15 cellular contexts compared by ENCODE assay signal in genomic region chr6:14932485-14933178, GRCh38.
DNase-seq lines count a peak whose midpoint lies in the region; ATAC-seq and TF ChIP-seq lines count a peak whose summit lies in the region.
"Had no signal": no experiment of that assay in that cellular context is flagged by ENCODE, and none has a peak within 500 bp of the region (broad histone marks: within the 10 kb centered on the region; RNA-seq: fewer than 3 reads in every experiment).

No MANE protein-coding gene starts in this region.

- H3K4ac ChIP-seq in neuronal stem cell (ENCODE audit: low read length), result no peak overlapping the region

- H3K4me1 ChIP-seq in GM23338 (ENCODE audit: insufficient read depth), result peaks cover 9% of the 10 kb centered on the region
- H3K4me1 ChIP-seq in neuronal stem cell (ENCODE audit: control insufficient read depth in 2 of 2, insufficient read depth in 1 of 2, low read depth in 1 of 2, low read length in 2 of 2), result peaks cover 10% of the 10 kb centered on the region in 2 donors
- H3K4me1 ChIP-seq: BLaER1 had no signal

- H3K27ac ChIP-seq in GM23338 (ENCODE audit: low read depth) (peak overlapping the region; percentile 64; the same call in 1 of the 2 replicates), cingulate gyrus (ENCODE audit: low read depth, low read length) (peak overlapping the region; percentile 70), neuronal stem cell (replicated peaks; ENCODE audit: low read length) (peak overlapping the region; percentile 50)
- H3K27ac ChIP-seq: BLaER1 had no signal

- H2BK120ac ChIP-seq in neuronal stem cell (ENCODE audit: low read depth, low read length), result no peak overlapping the region

- TF ChIP-seq POLR2A in NB4 (IDR thresholded peaks at IDR 0.05; ENCODE audit: extremely low read depth, insufficient read length), result no peak

- H3K27me3 ChIP-seq in GM23338 (ENCODE audit: insufficient read depth) (no peaks in the 10 kb centered on the region), neuronal stem cell (ENCODE audit: control insufficient read depth in 3 of 3, insufficient read depth in 3 of 3, low read depth in 1 of 3, low read length in 3 of 3) (no peaks in the 10 kb centered on the region)
- H3K27me3 ChIP-seq: BLaER1 had no signal

- H3K14ac ChIP-seq in neuronal stem cell (ENCODE audit: low read length), result peak overlapping the region; percentile 84

- H3K36me3 Mint-ChIP-seq in GM23338 (ENCODE audit: low read depth) (no peaks in the 10 kb centered on the region), HFFc6 (ENCODE audit: low read depth) (no peaks in the 10 kb centered on the region)
- H3K36me3 Mint-ChIP-seq: naive thymus-derived CD8-positive, alpha-beta T cell had no signal

- H3K79me1 ChIP-seq in neuronal stem cell (ENCODE audit: low read depth, low read length), result no peaks in the 10 kb centered on the region

- WGBS in neuronal stem cell (ENCODE audit: extremely low coverage in 2 of 2, insufficient read length in 2 of 2, insufficient replicate concordance in 1 of 2), 2 donors, result no CpG with 5 or more reads among the region's 7 CpGs

- no peak overlapping the region for H3K9ac ChIP-seq in neuronal stem cell (ENCODE audit: low read depth, low read length, poor library complexity)
- H3K9ac ChIP-seq: BLaER1 had no signal

- H3K27ac Mint-ChIP-seq in GM23338, result peak overlapping the region; percentile 54; the same call in 1 of the 2 replicates
- no peak overlapping the region for H3K27ac Mint-ChIP-seq in HFFc6
- H3K27ac Mint-ChIP-seq: activated T-helper 1 cell treated with anti-CD3 and anti-CD28 coated beads, Interleukin-12 subunit alpha, Interleukin-12 subunit beta, Interleukin-2, Interleukin-4 antibody, amounts not matched to agents 30 ng/mL and 10 ng/mL and 1 ng/mL, durations not matched to agents 14 hours and 24 hours and 36 hours had no signal

- H3K4me2 ChIP-seq in GM23338 (no peak overlapping the region), neuronal stem cell (ENCODE audit: insufficient read depth, low read length, poor library complexity, severe bottlenecking) (no peak overlapping the region)
- H3K4me2 ChIP-seq: BLaER1 had no signal

- H3K27me3 Mint-ChIP-seq in GM23338 (ENCODE audit: insufficient read depth, low read depth, poor library complexity), result peaks cover 4% of the 10 kb centered on the region
- peaks cover 3% of the 10 kb centered on the region; the same call in 1 of the 2 replicates for H3K27me3 Mint-ChIP-seq in HFFc6 (ENCODE audit: insufficient read depth)
- H3K27me3 Mint-ChIP-seq: naive thymus-derived CD8-positive, alpha-beta T cell had no signal

- TF ChIP-seq CTCF in GM23338 (conservative IDR thresholded peaks at IDR 0.05; ENCODE audit: low read depth in 2 of 2), result no peak
- TF ChIP-seq CTCF in NB4 (IDR thresholded peaks at IDR 0.05; ENCODE audit: low read depth, low read length), result no peak
- TF ChIP-seq CTCF in HFFc6 (IDR thresholded peaks at IDR 0.05), result no peak

- H3K79me2 ChIP-seq in GM23338 (replicated peaks; ENCODE audit: insufficient read depth), result no peaks in the 10 kb centered on the region

- H4K8ac ChIP-seq in neuronal stem cell (ENCODE audit: low read depth, low read length), result no peak overlapping the region

- H3K4me1 Mint-ChIP-seq in GM23338 (peaks cover 12% of the 10 kb centered on the region), HFFc6 (ENCODE audit: low read depth) (no peaks in the 10 kb centered on the region)
- H3K4me1 Mint-ChIP-seq: naive thymus-derived CD8-positive, alpha-beta T cell had no signal

- no peaks in the 10 kb centered on the region for H4K20me1 ChIP-seq in GM23338 (replicated peaks; ENCODE audit: insufficient read depth)
- H4K20me1 ChIP-seq: BLaER1 had no signal

- ATAC-seq in GM23338 (peak; percentile 86), GM21381 (IDR thresholded peaks at IDR 0.05; ENCODE audit: unreplicated experiment) (no peak)
- ATAC-seq: naive thymus-derived CD8-positive, alpha-beta T cell had no signal

- peak overlapping the region; percentile 31 for H2AK5ac ChIP-seq in neuronal stem cell (ENCODE audit: low read depth, low read length)

- H2BK12ac ChIP-seq in neuronal stem cell (ENCODE audit: low read length), result no peak overlapping the region

- no peak overlapping the region for H4K91ac ChIP-seq in neuronal stem cell (ENCODE audit: low read depth, low read length, poor library complexity)

- DNase-seq in GM23338 (ENCODE audit: low spot score) (no peak), NB4 (ENCODE audit: low read depth) (peak; percentile 63), neuronal stem cell (ENCODE audit: low spot score) (peak; percentile 23), HFFc6 (no peak), NCI-H2227 (lab: John Stamatoyannopoulos, UW; ENCODE audit: unreplicated experiment) (no peak), NCI-H1694 (lab: John Stamatoyannopoulos, UW) (no peak)
- DNase-seq: activated CD4-positive, alpha-beta T cell treated with anti-CD3 and anti-CD28 coated beads for 48 hours; EL; left cardiac atrium; naive thymus-derived CD8-positive, alpha-beta T cell; NCI-H524 treated with DMSO at 0.1 percent for 48 hours had no signal

- H3K4me3 Mint-ChIP-seq in GM23338, result no peak overlapping the region
- no peak overlapping the region for H3K4me3 Mint-ChIP-seq in HFFc6
- H3K4me3 Mint-ChIP-seq: activated T-helper 1 cell treated with anti-CD3 and anti-CD28 coated beads, Interleukin-12 subunit alpha, Interleukin-12 subunit beta, Interleukin-2, Interleukin-4 antibody, amounts not matched to agents 30 ng/mL and 10 ng/mL and 1 ng/mL, durations not matched to agents 14 hours and 24 hours and 36 hours; naive thymus-derived CD8-positive, alpha-beta T cell had no signal

- 0 out of 2 replicates have a peak, but pooled peaks cover 2% of the 10 kb centered on the region for H3K9me2 ChIP-seq in GM23338 (ENCODE audit: insufficient read depth)

- no peaks in the 10 kb centered on the region for H3K9me3 Mint-ChIP-seq in GM23338
- H3K9me3 Mint-ChIP-seq in HFFc6, result no peaks in the 10 kb centered on the region; the same call in 1 of the 2 replicates
- H3K9me3 Mint-ChIP-seq: activated T-helper 1 cell treated with anti-CD3 and anti-CD28 coated beads, Interleukin-12 subunit alpha, Interleukin-12 subunit beta, Interleukin-2, Interleukin-4 antibody, amounts not matched to agents 30 ng/mL and 10 ng/mL and 1 ng/mL, durations not matched to agents 14 hours and 24 hours and 36 hours had no signal

- H2BK15ac ChIP-seq in neuronal stem cell (ENCODE audit: low read length), result no peak overlapping the region

- peak overlapping the region; percentile 89 for H3K18ac ChIP-seq in neuronal stem cell (ENCODE audit: low read length)

- no peaks in the 10 kb centered on the region for H3K36me3 ChIP-seq in GM23338 (ENCODE audit: insufficient read depth)
- H3K36me3 ChIP-seq in neuronal stem cell (replicated peaks in 1 of 2; ENCODE audit: control insufficient read depth in 2 of 2, insufficient read depth in 2 of 2, low read length in 2 of 2), result no peaks in the 10 kb centered on the region
- H3K36me3 ChIP-seq: BLaER1 had no signal

- H3K23ac ChIP-seq in neuronal stem cell (ENCODE audit: low read depth, low read length, poor library complexity), result no peak overlapping the region

- no peak overlapping the region for H2BK5ac ChIP-seq in neuronal stem cell (ENCODE audit: low read length)

- H3K9me3 ChIP-seq in neuronal stem cell (replicated peaks in 1 of 2; ENCODE audit: control insufficient read depth in 2 of 2, insufficient read depth in 1 of 2, low read depth in 1 of 2, low read length in 2 of 2), result no peaks in the 10 kb centered on the region

- H3K4me3 ChIP-seq in GM23338 (no peak overlapping the region), NB4 (ENCODE audit: low read depth, low read length) (no peak overlapping the region), neuronal stem cell (ENCODE audit: low read length in 2 of 2) (no peak overlapping the region)
- H3K4me3 ChIP-seq: BLaER1 had no signal

- H3F3A ChIP-seq in GM23338 (replicated peaks; ENCODE audit: low read depth), result 0 out of 2 replicates have a peak, but pooled peaks cover 8% of the 10 kb centered on the region

- no peak overlapping the region for H2AFZ ChIP-seq in GM23338
- H2AFZ ChIP-seq in neuronal stem cell (ENCODE audit: low read length), result peak overlapping the region; percentile 92

Comparison
In these comparisons a context has a peak if more than half of its experiments do, and no peak if none do; other contexts are left out.
1. DNase-seq: peak in NB4 (single experiment) and neuronal stem cell (single experiment); none in GM23338 (single experiment), HFFc6 (single experiment), NCI-H2227 (single experiment) and NCI-H1694 (single experiment).
2. Peak in every context shown above with its lines, with median percentiles within 50 percentile points of each other: H3K27ac ChIP-seq.